Comparison of ENCODE assay signal across 1 cellular context in the genomic region with DNA sequence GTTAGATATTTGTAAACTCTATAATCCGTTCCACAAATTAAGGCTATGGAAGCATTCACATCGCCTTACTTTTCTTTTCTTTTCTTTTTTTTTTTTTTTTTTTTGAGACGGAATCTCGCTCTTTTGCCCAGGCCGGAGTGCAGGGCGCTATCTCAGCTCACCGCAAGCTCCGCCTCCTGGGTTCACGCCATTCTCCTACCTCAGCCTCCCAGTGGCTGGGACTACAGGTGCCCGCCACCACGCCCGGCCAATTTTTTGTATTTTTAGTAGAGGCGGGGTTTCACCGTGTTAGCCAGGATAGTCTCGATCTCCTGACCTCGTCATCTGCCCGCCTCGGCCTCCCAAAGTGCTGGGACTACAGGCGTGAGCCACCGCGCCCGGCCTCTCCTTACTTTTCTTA.
DNase-seq lines count a peak whose midpoint lies in the region; ATAC-seq lines count a peak whose summit lies in the region.
"Not testable (repeated sequence)": the region's sequence is repeated elsewhere in the genome, so short reads cannot be mapped to it uniquely, and the experiment has no call there.

No MANE protein-coding gene starts in this region.

- intact Hi-C loops in left ventricle myocardium superior (cut with micrococcal nuclease) = not testable (repeated sequence)

- peak; percentile 21 for DNase-seq in left ventricle myocardium superior

- not testable (repeated sequence) for ATAC-seq in left ventricle myocardium superior
